1 cellular context compared by ENCODE assay signal in the genomic region with DNA sequence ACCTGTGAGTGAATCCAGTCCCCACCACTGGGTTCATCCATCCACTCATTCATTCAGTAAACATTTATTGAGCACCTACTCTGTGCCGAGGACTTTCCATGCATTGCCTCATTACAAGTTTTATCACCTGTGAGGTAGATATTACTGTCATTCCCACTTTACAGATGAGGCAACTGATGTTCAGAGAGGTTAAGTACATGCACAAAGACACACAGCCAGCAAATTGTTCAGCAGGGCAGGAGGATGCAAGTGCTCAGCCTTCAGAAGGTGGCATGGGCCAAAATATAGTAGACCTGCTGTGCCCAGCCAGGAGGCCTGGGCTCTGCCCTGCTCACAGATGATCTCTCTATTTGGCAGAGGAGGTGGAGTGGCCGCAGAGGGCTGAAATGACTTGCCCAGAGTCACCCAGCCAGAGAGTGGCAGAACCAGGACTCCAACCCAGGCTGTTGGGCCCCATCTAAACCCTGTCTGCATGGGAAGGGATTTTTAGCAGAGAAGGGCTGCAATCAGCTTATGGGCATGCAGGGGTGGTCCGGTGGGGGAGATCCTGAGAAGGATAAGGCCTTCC.
TF ChIP-seq lines count a peak whose summit lies in the region.

No MANE protein-coding gene starts in this region.

TF ChIP-seq in HepG2, 621 proteins besides CTCF, POLR2A, EP300 and RAD21 (continued from another document):
- TF ChIP-seq, protein P1, sequence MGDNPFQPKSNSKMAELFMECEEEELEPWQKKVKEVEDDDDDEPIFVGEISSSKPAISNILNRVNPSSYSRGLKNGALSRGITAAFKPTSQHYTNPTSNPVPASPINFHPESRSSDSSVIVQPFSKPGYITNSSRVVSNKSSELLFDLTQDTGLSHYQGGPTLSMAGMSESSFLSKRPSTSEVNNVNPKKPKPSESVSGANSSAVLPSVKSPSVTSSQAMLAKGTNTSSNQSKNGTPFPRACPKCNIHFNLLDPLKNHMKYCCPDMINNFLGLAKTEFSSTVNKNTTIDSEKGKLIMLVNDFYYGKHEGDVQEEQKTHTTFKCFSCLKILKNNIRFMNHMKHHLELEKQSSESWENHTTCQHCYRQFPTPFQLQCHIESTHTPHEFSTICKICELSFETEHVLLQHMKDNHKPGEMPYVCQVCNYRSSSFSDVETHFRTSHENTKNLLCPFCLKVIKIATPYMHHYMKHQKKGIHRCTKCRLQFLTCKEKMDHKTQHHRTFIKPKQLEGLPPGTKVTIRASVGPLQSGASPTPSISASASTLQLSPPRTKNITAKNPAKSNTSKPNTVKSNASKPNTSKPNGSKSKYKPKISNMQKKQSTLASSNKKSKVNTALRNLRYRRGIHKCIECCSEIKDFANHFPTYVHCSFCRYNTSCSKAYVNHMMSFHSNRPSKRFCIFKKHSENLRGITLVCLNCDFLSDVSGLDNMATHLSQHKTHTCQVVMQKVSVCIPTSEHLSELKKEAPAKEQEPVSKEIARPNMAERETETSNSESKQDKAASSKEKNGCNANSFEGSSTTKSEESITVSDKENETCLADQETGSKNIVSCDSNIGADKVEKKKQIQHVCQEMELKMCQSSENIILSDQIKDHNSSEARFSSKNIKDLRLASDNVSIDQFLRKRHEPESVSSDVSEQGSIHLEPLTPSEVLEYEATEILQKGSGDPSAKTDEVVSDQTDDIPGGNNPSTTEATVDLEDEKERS (CRISPR knock-in tag; IDR thresholded peaks at IDR 0.05) = no peak
